Comparison of ENCODE assay signal across 3 cellular contexts in the genomic region with DNA sequence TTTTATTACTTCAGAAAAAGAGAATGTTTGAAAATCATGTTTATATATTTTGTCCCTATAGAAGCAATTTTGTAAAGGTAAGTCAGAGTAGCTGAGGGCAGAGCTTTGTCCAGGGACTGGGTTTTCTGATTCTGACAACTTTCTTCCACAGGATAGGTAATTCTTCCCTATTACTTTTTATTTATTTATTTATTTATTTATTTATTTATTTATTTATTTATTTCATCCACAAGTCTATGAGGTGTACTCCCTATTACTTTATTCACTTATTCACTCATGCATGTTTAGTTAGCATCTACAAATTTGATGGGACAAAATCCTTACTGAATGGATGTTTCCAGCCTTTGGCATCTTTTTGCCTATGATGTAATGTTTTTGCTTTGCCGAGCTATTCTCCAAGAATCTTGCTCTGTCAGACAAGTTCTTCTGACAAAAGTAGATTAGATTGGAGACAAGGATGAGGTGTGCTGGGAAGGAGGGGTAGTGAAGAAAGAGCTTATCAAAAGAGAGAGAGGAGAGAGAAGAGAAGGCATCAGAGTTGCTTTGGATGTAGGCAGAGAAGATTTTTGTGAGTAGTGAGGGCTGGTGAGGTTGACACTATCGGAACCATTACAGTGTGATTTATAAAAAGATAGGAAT.
TF ChIP-seq lines count a peak whose summit lies in the region.

No MANE protein-coding gene starts in this region.

TF ChIP-seq in A549, 52 proteins besides CTCF, POLR2A, EP300 and RAD21:
- TF ChIP-seq ZC3H11A (IDR thresholded peaks at IDR 0.05) (peak; percentile 83), TP53 (CRISPR knock-in tag; IDR thresholded peaks at IDR 0.05) (no peak)
TF ChIP-seq in A549: peak in this region for 1.

TF ChIP-seq in HEK293, 187 proteins besides CTCF, POLR2A, EP300 and RAD21 (continues in another document):
- TF ChIP-seq GLI2 (tag by site-specific recombination; IDR thresholded peaks at IDR 0.05; ENCODE audit: borderline replicate concordance, low read depth) (peak; percentile 60; the same call in 1 of the 2 replicates), REST (tag by site-specific recombination; IDR thresholded peaks at IDR 0.05) (peak; percentile 62; the same call in 1 of the 2 replicates), KLF16 (tag by site-specific recombination; IDR thresholded peaks at IDR 0.05) (no peak), ZNF664 (tag by site-specific recombination; IDR thresholded peaks at IDR 0.05) (0 out of 2 replicates have a peak, but pooled peaks have one; percentile 21), ZNF223 (tag by site-specific recombination; IDR thresholded peaks at IDR 0.05) (0 out of 2 replicates have a peak, but pooled peaks have one; percentile 13), ZNF701 (tag by site-specific recombination; IDR thresholded peaks at IDR 0.05) (no peak), ZNF621 (tag by site-specific recombination; IDR thresholded peaks at IDR 0.05) (no peak), ZNF214 (tag by site-specific recombination; IDR thresholded peaks at IDR 0.05; ENCODE audit: borderline replicate concordance) (peak; percentile 18; the same call in 1 of the 2 replicates), ZNF274 (IDR thresholded peaks at IDR 0.05; ENCODE audit: low read length) (no peak), ZNF274 (tag by site-specific recombination; IDR thresholded peaks at IDR 0.05; ENCODE audit: borderline replicate concordance) (no peak), ZNF426 (tag by site-specific recombination; IDR thresholded peaks at IDR 0.05) (peak; percentile 90), ZNF394 (tag by site-specific recombination; IDR thresholded peaks at IDR 0.05; ENCODE audit: borderline replicate concordance) (peak; percentile 88), ZNF558 (tag by site-specific recombination; IDR thresholded peaks at IDR 0.05) (peak; percentile 56; the same call in 1 of the 2 replicates), ZXDB (tag by site-specific recombination; IDR thresholded peaks at IDR 0.05) (peak; percentile 58; the same call in 1 of the 2 replicates), ZNF555 (tag by site-specific recombination; conservative IDR thresholded peaks at IDR 0.05) (peak; percentile 84), ZNF654 (tag by site-specific recombination; IDR thresholded peaks at IDR 0.05; ENCODE audit: low read depth) (peak; percentile 27), ZNF560 (tag by site-specific recombination; IDR thresholded peaks at IDR 0.05; ENCODE audit: borderline replicate concordance) (peak; percentile 81; the same call in 1 of the 2 replicates), ZNF548 (tag by site-specific recombination; IDR thresholded peaks at IDR 0.05) (no peak), ZBTB1 (tag by site-specific recombination; IDR thresholded peaks at IDR 0.05) (peak; percentile 57; the same call in 1 of the 2 replicates), ZFP37 (tag by site-specific recombination; IDR thresholded peaks at IDR 0.05) (no peak), ZNF140 (tag by site-specific recombination; IDR thresholded peaks at IDR 0.05) (peak; percentile 90; the same call in 1 of the 2 replicates), ATF2 (tag by site-specific recombination; IDR thresholded peaks at IDR 0.05; ENCODE audit: low read depth) (peak; percentile 50)

TF ChIP-seq in K562, 482 proteins besides CTCF, POLR2A, EP300 and RAD21 (continues in another document):
- TF ChIP-seq ELK1 (CRISPR knock-in tag; IDR thresholded peaks at IDR 0.05) (no peak), SLC30A9 (CRISPR knock-in tag; IDR thresholded peaks at IDR 0.05) (no peak), TEAD4 (IDR thresholded peaks at IDR 0.05; ENCODE audit: low read length) (0 out of 2 replicates have a peak, but pooled peaks have one; percentile 9), TEAD4 (CRISPR knock-in tag; IDR thresholded peaks at IDR 0.05; ENCODE audit: borderline replicate concordance) (no peak), CHAMP1 (IDR thresholded peaks at IDR 0.05) (no peak), PYGO2 (tag; IDR thresholded peaks at IDR 0.05) (no peak), ELK3 (CRISPR knock-in tag; IDR thresholded peaks at IDR 0.05) (no peak), TAL1 (IDR thresholded peaks at IDR 0.05) (0 out of 2 replicates have a peak, but pooled peaks have one; percentile 29), TAF9B (IDR thresholded peaks at IDR 0.05; ENCODE audit: partially characterized antibody) (no peak), MTA1 (IDR thresholded peaks at IDR 0.05; ENCODE audit: borderline replicate concordance) (0 out of 2 replicates have a peak, but pooled peaks have one; percentile 18), ARNT (IDR thresholded peaks at IDR 0.05) (no peak), DPF2 (IDR thresholded peaks at IDR 0.05) (peak; percentile 65), ATF7 (IDR thresholded peaks at IDR 0.05) (peak; percentile 69), MITF (IDR thresholded peaks at IDR 0.05) (no peak), ELF2 (CRISPR knock-in tag; IDR thresholded peaks at IDR 0.05) (no peak), ARID1B (IDR thresholded peaks at IDR 0.05) (peak; percentile 64), PHTF2 (CRISPR knock-in tag; IDR thresholded peaks at IDR 0.05) (no peak), CBFA2T3 (IDR thresholded peaks at IDR 0.05) (peak; percentile 46; the same call in 1 of the 2 replicates), XRCC5 (IDR thresholded peaks at IDR 0.05; ENCODE audit: low read depth, low read length) (no peak), ZNF695 (CRISPR knock-in tag; IDR thresholded peaks at IDR 0.05) (no peak), FOXA1 (IDR thresholded peaks at IDR 0.05; ENCODE audit: borderline replicate concordance) (no peak), NCOA4 (IDR thresholded peaks at IDR 0.05; ENCODE audit: partially characterized antibody) (no peak), MLX (CRISPR knock-in tag; conservative IDR thresholded peaks at IDR 0.05) (no peak), ZNF197 (CRISPR knock-in tag; IDR thresholded peaks at IDR 0.05; ENCODE audit: low read depth) (no peak), ZBTB49 (CRISPR knock-in tag; IDR thresholded peaks at IDR 0.05; ENCODE audit: borderline replicate concordance) (no peak), PRPF4 (IDR thresholded peaks at IDR 0.05; ENCODE audit: insufficient read depth, low read depth, low read length, poor library complexity, severe bottlenecking) (no peak), MAZ (CRISPR knock-in tag; conservative IDR thresholded peaks at IDR 0.05 in 1 of 2, IDR thresholded peaks at IDR 0.05 in 1 of 2) (no peak), ZNF274 (IDR thresholded peaks at IDR 0.05; ENCODE audit: borderline replicate concordance, low read depth, low read length) (no peak), RCOR1 (IDR thresholded peaks at IDR 0.05; ENCODE audit: borderline replicate concordance in 1 of 2, low read depth in 2 of 2, low read length in 2 of 2) (0 out of 4 replicates have a peak, but pooled peaks of 1 of the 2 experiments have one; percentile 17), ZNF354B (CRISPR knock-in tag; IDR thresholded peaks at IDR 0.05) (no peak)
- TF ChIP-seq, protein P1, sequence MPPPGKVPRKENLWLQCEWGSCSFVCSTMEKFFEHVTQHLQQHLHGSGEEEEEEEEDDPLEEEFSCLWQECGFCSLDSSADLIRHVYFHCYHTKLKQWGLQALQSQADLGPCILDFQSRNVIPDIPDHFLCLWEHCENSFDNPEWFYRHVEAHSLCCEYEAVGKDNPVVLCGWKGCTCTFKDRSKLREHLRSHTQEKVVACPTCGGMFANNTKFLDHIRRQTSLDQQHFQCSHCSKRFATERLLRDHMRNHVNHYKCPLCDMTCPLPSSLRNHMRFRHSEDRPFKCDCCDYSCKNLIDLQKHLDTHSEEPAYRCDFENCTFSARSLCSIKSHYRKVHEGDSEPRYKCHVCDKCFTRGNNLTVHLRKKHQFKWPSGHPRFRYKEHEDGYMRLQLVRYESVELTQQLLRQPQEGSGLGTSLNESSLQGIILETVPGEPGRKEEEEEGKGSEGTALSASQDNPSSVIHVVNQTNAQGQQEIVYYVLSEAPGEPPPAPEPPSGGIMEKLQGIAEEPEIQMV (tag; conservative IDR thresholded peaks at IDR 0.05; ENCODE audit: low read depth), result no peak
- TF ChIP-seq, protein P2, sequence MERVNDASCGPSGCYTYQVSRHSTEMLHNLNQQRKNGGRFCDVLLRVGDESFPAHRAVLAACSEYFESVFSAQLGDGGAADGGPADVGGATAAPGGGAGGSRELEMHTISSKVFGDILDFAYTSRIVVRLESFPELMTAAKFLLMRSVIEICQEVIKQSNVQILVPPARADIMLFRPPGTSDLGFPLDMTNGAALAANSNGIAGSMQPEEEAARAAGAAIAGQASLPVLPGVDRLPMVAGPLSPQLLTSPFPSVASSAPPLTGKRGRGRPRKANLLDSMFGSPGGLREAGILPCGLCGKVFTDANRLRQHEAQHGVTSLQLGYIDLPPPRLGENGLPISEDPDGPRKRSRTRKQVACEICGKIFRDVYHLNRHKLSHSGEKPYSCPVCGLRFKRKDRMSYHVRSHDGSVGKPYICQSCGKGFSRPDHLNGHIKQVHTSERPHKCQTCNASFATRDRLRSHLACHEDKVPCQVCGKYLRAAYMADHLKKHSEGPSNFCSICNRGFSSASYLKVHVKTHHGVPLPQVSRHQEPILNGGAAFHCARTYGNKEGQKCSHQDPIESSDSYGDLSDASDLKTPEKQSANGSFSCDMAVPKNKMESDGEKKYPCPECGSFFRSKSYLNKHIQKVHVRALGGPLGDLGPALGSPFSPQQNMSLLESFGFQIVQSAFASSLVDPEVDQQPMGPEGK (CRISPR knock-in tag; IDR thresholded peaks at IDR 0.05; ENCODE audit: borderline replicate concordance), result no peak
- TF ChIP-seq, protein P3, sequence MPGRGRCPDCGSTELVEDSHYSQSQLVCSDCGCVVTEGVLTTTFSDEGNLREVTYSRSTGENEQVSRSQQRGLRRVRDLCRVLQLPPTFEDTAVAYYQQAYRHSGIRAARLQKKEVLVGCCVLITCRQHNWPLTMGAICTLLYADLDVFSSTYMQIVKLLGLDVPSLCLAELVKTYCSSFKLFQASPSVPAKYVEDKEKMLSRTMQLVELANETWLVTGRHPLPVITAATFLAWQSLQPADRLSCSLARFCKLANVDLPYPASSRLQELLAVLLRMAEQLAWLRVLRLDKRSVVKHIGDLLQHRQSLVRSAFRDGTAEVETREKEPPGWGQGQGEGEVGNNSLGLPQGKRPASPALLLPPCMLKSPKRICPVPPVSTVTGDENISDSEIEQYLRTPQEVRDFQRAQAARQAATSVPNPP (IDR thresholded peaks at IDR 0.05; ENCODE audit: borderline replicate concordance, insufficient read depth, insufficient read length), result no peak
